Comparison of ENCODE assay signal across 15 cellular contexts in genomic region chr12:897386-897785, GRCh38.
"Had no signal": no experiment of that assay in that cellular context is flagged by ENCODE, and none has a peak within 500 bp of the region (broad histone marks: within the 10 kb centered on the region; RNA-seq: fewer than 3 reads in every experiment).

No MANE protein-coding gene starts in this region.

- ATAC-seq: heart right ventricle; left lobe of liver; stimulated activated naive CD8-positive, alpha-beta T cell treated with anti-CD3 and anti-CD28 coated beads, Interleukin-15, amount 100 ng/mL, for 72 hours had no signal

- H3K36me3 ChIP-seq: ovary, uterus had no signal

- H3K27ac ChIP-seq: heart right ventricle, ovary, thyroid gland, uterus had no signal

- H3K4me3 ChIP-seq: heart right ventricle, ovary, thyroid gland, uterus had no signal

- H3K27me3 Mint-ChIP-seq: activated CD4-positive, alpha-beta T cell treated with anti-CD3 and anti-CD28 coated beads, Interleukin-2, amount 10 ng/mL, durations not matched to agents 7 days and 5 days; activated naive CD8-positive, alpha-beta T cell treated with anti-CD3 and anti-CD28 coated beads, Interleukin-2, amount 10 ng/mL, durations not matched to agents 7 days and 5 days; stimulated activated naive CD8-positive, alpha-beta T cell treated with anti-CD3 and anti-CD28 coated beads, Interleukin-15, amount 100 ng/mL, for 72 hours had no signal

- H3K4me1 ChIP-seq: heart right ventricle, thyroid gland, uterus had no signal

- H3K4me3 Mint-ChIP-seq: activated CD4-positive, alpha-beta T cell treated with anti-CD3 and anti-CD28 coated beads, Interleukin-2, amount 10 ng/mL, durations not matched to agents 7 days and 5 days; activated naive CD8-positive, alpha-beta T cell treated with anti-CD3 and anti-CD28 coated beads, Interleukin-2, amount 10 ng/mL, durations not matched to agents 7 days and 5 days; stimulated activated naive CD8-positive, alpha-beta T cell treated with anti-CD3 and anti-CD28 coated beads, Interleukin-15, amount 100 ng/mL, for 72 hours had no signal

- H3K4me1 Mint-ChIP-seq: activated naive CD8-positive, alpha-beta T cell treated with anti-CD3 and anti-CD28 coated beads, Interleukin-2, amount 10 ng/mL, durations not matched to agents 7 days and 5 days; stimulated activated naive CD8-positive, alpha-beta T cell treated with anti-CD3 and anti-CD28 coated beads, Interleukin-15, amount 100 ng/mL, for 72 hours had no signal

- H3K27ac Mint-ChIP-seq: activated CD4-positive, alpha-beta T cell treated with anti-CD3 and anti-CD28 coated beads, Interleukin-2, amount 10 ng/mL, durations not matched to agents 7 days and 5 days; activated naive CD8-positive, alpha-beta T cell treated with anti-CD3 and anti-CD28 coated beads, Interleukin-2, amount 10 ng/mL, durations not matched to agents 7 days and 5 days had no signal

- H3K27me3 ChIP-seq: heart right ventricle, ovary, thyroid gland, uterus had no signal

- DNase-seq: activated CD4-positive, alpha-beta T cell treated with anti-CD3 and anti-CD28 coated beads, Interleukin-2, amount 10 ng/mL, durations not matched to agents 7 days and 5 days; activated CD8-positive, alpha-beta memory T cell treated with anti-CD3 and anti-CD28 coated beads for 24 hours; activated effector memory CD4-positive, alpha-beta T cell treated with anti-CD3 and anti-CD28 coated beads, Interleukin-2, amount 50 U/mL, for 16 hours; activated naive CD8-positive, alpha-beta T cell treated with anti-CD3 and anti-CD28 coated beads, Interleukin-2, amount 10 ng/mL, durations not matched to agents 7 days and 5 days; anterior cingulate cortex; effector CD8-positive, alpha-beta T cell; heart right ventricle; ovary; retina; stimulated activated CD4-positive, alpha-beta T cell treated with anti-CD3 and anti-CD28 coated beads, Interleukin-15, amount 100 ng/mL, for 24 hours; stimulated activated CD4-positive, alpha-beta T cell treated with anti-CD3 and anti-CD28 coated beads, Interleukin-4, amount 100 ng/mL, for 24 hours; stimulated activated naive CD8-positive, alpha-beta T cell treated with anti-CD3 and anti-CD28 coated beads, Interleukin-15, amount 100 ng/mL, for 72 hours; thyroid gland; uterus had no signal

- H3K9me3 ChIP-seq: heart right ventricle, ovary, thyroid gland, uterus had no signal

- H3K9me3 Mint-ChIP-seq: activated CD4-positive, alpha-beta T cell treated with anti-CD3 and anti-CD28 coated beads, Interleukin-2, amount 10 ng/mL, durations not matched to agents 7 days and 5 days; activated naive CD8-positive, alpha-beta T cell treated with anti-CD3 and anti-CD28 coated beads, Interleukin-2, amount 10 ng/mL, durations not matched to agents 7 days and 5 days; stimulated activated naive CD8-positive, alpha-beta T cell treated with anti-CD3 and anti-CD28 coated beads, Interleukin-15, amount 100 ng/mL, for 72 hours had no signal
